27 cellular contexts compared by ENCODE assay signal in genomic region chr5:127515693-127516440, GRCh38. TPM values are rescaled to one million over a fixed set of nuclear protein-coding genes. Genes with fewer than 3 reads are reported as not detected.
DNase-seq lines count a peak whose midpoint lies in the region; ATAC-seq and TF ChIP-seq lines count a peak whose summit lies in the region.
"Had no signal": no experiment of that assay in that cellular context is flagged by ENCODE, and none has a peak within 500 bp of the region (broad histone marks: within the 10 kb centered on the region; RNA-seq: fewer than 3 reads in every experiment).

No MANE protein-coding gene starts in this region.

- H3K9me3 ChIP-seq in neural progenitor cell (ENCODE audit: low read depth): no peaks in the 10 kb centered on the region
- H3K9me3 ChIP-seq: ascending aorta, gastroesophageal sphincter, suprapubic skin, vagina had no signal

- H3K4me3 ChIP-seq in neural progenitor cell: no peak overlapping the region
- H3K4me3 ChIP-seq: ascending aorta, gastroesophageal sphincter, SK-N-MC, suprapubic skin, vagina had no signal

- H3K27ac ChIP-seq in neural progenitor cell: no peak overlapping the region
- H3K27ac ChIP-seq: ascending aorta, gastroesophageal sphincter, SK-N-MC, suprapubic skin, vagina had no signal

- H3K9me3 Mint-ChIP-seq in activated naive CD8-positive, alpha-beta T cell treated with anti-CD3 and anti-CD28 coated beads, Interleukin-2, amount 50 U/mL, for 24 hours: peaks cover 7% of the 10 kb centered on the region
- H3K9me3 Mint-ChIP-seq in activated naive CD8-positive, alpha-beta T cell treated with anti-CD3 and anti-CD28 coated beads for 36 hours: peaks cover 7% of the 10 kb centered on the region
- H3K9me3 Mint-ChIP-seq in activated B cell treated with CpG ODN at 0.5 μM for 24 hours (no peaks in the 10 kb centered on the region), type B pancreatic cell (no peaks in the 10 kb centered on the region), neural progenitor cell (peaks cover 4% of the 10 kb centered on the region)
- peaks cover under 1% of the 10 kb centered on the region for H3K9me3 Mint-ChIP-seq in stimulated activated effector memory CD8-positive, alpha-beta T cell treated with anti-CD3 and anti-CD28 coated beads, Interleukin-12 subunit alpha, Interleukin-12 subunit beta, amount 100 ng/mL, for 72 hours

- H3K4me3 Mint-ChIP-seq in activated naive CD8-positive, alpha-beta T cell treated with anti-CD3 and anti-CD28 coated beads, Interleukin-2, amount 50 U/mL, for 24 hours: no peak overlapping the region
- no peak overlapping the region for H3K4me3 Mint-ChIP-seq in activated naive CD8-positive, alpha-beta T cell treated with anti-CD3 and anti-CD28 coated beads for 36 hours
- H3K4me3 Mint-ChIP-seq in activated B cell treated with CpG ODN at 0.5 μM for 24 hours (peak overlapping the region; percentile 37), type B pancreatic cell (peak overlapping the region; percentile 63), neural progenitor cell (no peak overlapping the region)
- H3K4me3 Mint-ChIP-seq in stimulated activated effector memory CD8-positive, alpha-beta T cell treated with anti-CD3 and anti-CD28 coated beads, Interleukin-12 subunit alpha, Interleukin-12 subunit beta, amount 100 ng/mL, for 72 hours: no peak overlapping the region
- H3K4me3 Mint-ChIP-seq: activated CD8-positive, alpha-beta T cell treated with anti-CD3 and anti-CD28 coated beads for 36 hours; activated naive CD4-positive, alpha-beta T cell treated with anti-CD3 and anti-CD28 coated beads, Interleukin-2, amount 10 ng/mL, durations not matched to agents 7 days and 5 days; CD14-positive monocyte; T-helper 2 cell treated with Interferon-gamma antibody and Interleukin-4, amounts not matched to agents 5 μg/mL and 100 μg/mL, for 36 hours had no signal

- no peaks in the 10 kb centered on the region for H3K36me3 ChIP-seq in neural progenitor cell
- H3K36me3 ChIP-seq: ascending aorta, gastroesophageal sphincter, suprapubic skin, vagina had no signal

- DNase-seq in activated naive CD8-positive, alpha-beta T cell treated with anti-CD3 and anti-CD28 coated beads, Interleukin-2, amount 50 U/mL, for 24 hours: peak; percentile 3
- DNase-seq in activated naive CD8-positive, alpha-beta T cell treated with anti-CD3 and anti-CD28 coated beads for 36 hours: no peak
- DNase-seq in NCI-H2196 treated with DMSO at 0.1 percent for 48 hours (lab: John Stamatoyannopoulos, UW; ENCODE audit: unreplicated experiment) (peak; percentile 33), activated B cell treated with CpG ODN at 0.5 μM for 24 hours (no peak), type B pancreatic cell (ENCODE audit: extremely low spot score, unreplicated experiment) (no peak), neural progenitor cell (ENCODE audit: low spot score) (no peak), SK-N-DZ (ENCODE audit: low spot score) (no peak)
- no peak for DNase-seq in stimulated activated effector memory CD8-positive, alpha-beta T cell treated with anti-CD3 and anti-CD28 coated beads, Interleukin-12 subunit alpha, Interleukin-12 subunit beta, amount 100 ng/mL, for 72 hours (ENCODE audit: low spot score in 2 of 2)
- DNase-seq: ACHN; activated CD4-positive, CD25-positive, alpha-beta regulatory T cell; activated CD8-positive, alpha-beta T cell treated with anti-CD3 and anti-CD28 coated beads for 36 hours; activated naive CD4-positive, alpha-beta T cell treated with anti-CD3 and anti-CD28 coated beads, Interleukin-2, amount 10 ng/mL, durations not matched to agents 7 days and 5 days; activated T-cell treated with anti-CD3 and anti-CD28 coated beads, Interleukin-2, amount 50 U/mL, for 1 hour; cerebellar nuclear complex; DND-41; GOT3; kidney; MV-4-11; NCI-H187 treated with DMSO at 0.1 percent for 48 hours; NCI-H82 had no signal

- no peak overlapping the region for H3K27ac Mint-ChIP-seq in activated naive CD8-positive, alpha-beta T cell treated with anti-CD3 and anti-CD28 coated beads, Interleukin-2, amount 50 U/mL, for 24 hours
- no peak overlapping the region for H3K27ac Mint-ChIP-seq in activated naive CD8-positive, alpha-beta T cell treated with anti-CD3 and anti-CD28 coated beads for 36 hours
- no peak overlapping the region for H3K27ac Mint-ChIP-seq in activated B cell treated with CpG ODN at 0.5 μM for 24 hours
- no peak overlapping the region for H3K27ac Mint-ChIP-seq in type B pancreatic cell
- H3K27ac Mint-ChIP-seq in neural progenitor cell: no peak overlapping the region
- no peak overlapping the region for H3K27ac Mint-ChIP-seq in stimulated activated effector memory CD8-positive, alpha-beta T cell treated with anti-CD3 and anti-CD28 coated beads, Interleukin-12 subunit alpha, Interleukin-12 subunit beta, amount 100 ng/mL, for 72 hours
- H3K27ac Mint-ChIP-seq: activated CD8-positive, alpha-beta T cell treated with anti-CD3 and anti-CD28 coated beads for 36 hours; activated naive CD4-positive, alpha-beta T cell treated with anti-CD3 and anti-CD28 coated beads, Interleukin-2, amount 10 ng/mL, durations not matched to agents 7 days and 5 days; CD14-positive monocyte; T-helper 2 cell treated with Interferon-gamma antibody and Interleukin-4, amounts not matched to agents 5 μg/mL and 100 μg/mL, for 36 hours had no signal

- no peaks in the 10 kb centered on the region for H3K27me3 ChIP-seq in neural progenitor cell
- H3K27me3 ChIP-seq: ascending aorta, gastroesophageal sphincter, suprapubic skin, vagina had no signal

- CTCF ChIA-PET in activated B cell treated with CpG ODN at 0.5 μM for 24 hours (lab: Charles Lee): interaction anchor here (1.3 kb wide), 1 partner anchor 23 kb away, joined by 5 read pairs; no protein-coding TSS in a partner anchor

- no peak for TF ChIP-seq CTCF in activated B cell treated with CpG ODN at 0.5 μM for 24 hours (IDR thresholded peaks at IDR 0.05)
- TF ChIP-seq CTCF in type B pancreatic cell (conservative IDR thresholded peaks at IDR 0.05): no peak
- TF ChIP-seq CTCF in neural progenitor cell (IDR thresholded peaks at IDR 0.05): no peak

- H3K9ac ChIP-seq in neural progenitor cell: no peak overlapping the region

- peaks cover 21% of the 10 kb centered on the region for H3K36me3 Mint-ChIP-seq in activated naive CD8-positive, alpha-beta T cell treated with anti-CD3 and anti-CD28 coated beads, Interleukin-2, amount 50 U/mL, for 24 hours (ENCODE audit: low read depth)
- H3K36me3 Mint-ChIP-seq in activated naive CD8-positive, alpha-beta T cell treated with anti-CD3 and anti-CD28 coated beads for 36 hours: peaks cover 17% of the 10 kb centered on the region
- H3K36me3 Mint-ChIP-seq in activated B cell treated with CpG ODN at 0.5 μM for 24 hours (ENCODE audit: low read depth): peaks cover 14% of the 10 kb centered on the region
- H3K36me3 Mint-ChIP-seq in type B pancreatic cell: peaks cover 20% of the 10 kb centered on the region
- peaks cover 12% of the 10 kb centered on the region for H3K36me3 Mint-ChIP-seq in neural progenitor cell
- no peaks in the 10 kb centered on the region for H3K36me3 Mint-ChIP-seq in stimulated activated effector memory CD8-positive, alpha-beta T cell treated with anti-CD3 and anti-CD28 coated beads, Interleukin-12 subunit alpha, Interleukin-12 subunit beta, amount 100 ng/mL, for 72 hours

- intact Hi-C loops in activated B cell treated with CpG ODN at 0.5 μM for 24 hours (cut with micrococcal nuclease): loop anchor here (5.0 kb wide), 2 partner anchors 914 to 1576 kb away; partner anchors contain the start of genes ISOC1 and PHAX

- H3K27me3 Mint-ChIP-seq in activated naive CD8-positive, alpha-beta T cell treated with anti-CD3 and anti-CD28 coated beads, Interleukin-2, amount 50 U/mL, for 24 hours: peaks cover 12% of the 10 kb centered on the region
- peaks cover 13% of the 10 kb centered on the region for H3K27me3 Mint-ChIP-seq in activated naive CD8-positive, alpha-beta T cell treated with anti-CD3 and anti-CD28 coated beads for 36 hours
- peaks cover 15% of the 10 kb centered on the region for H3K27me3 Mint-ChIP-seq in activated B cell treated with CpG ODN at 0.5 μM for 24 hours
- peaks cover 6% of the 10 kb centered on the region for H3K27me3 Mint-ChIP-seq in type B pancreatic cell
- H3K27me3 Mint-ChIP-seq in neural progenitor cell (ENCODE audit: insufficient read depth, low read depth): peaks cover 2% of the 10 kb centered on the region

- no peak overlapping the region for H2AFZ ChIP-seq in neural progenitor cell (replicated peaks)

- H3K4me2 ChIP-seq in neural progenitor cell: no peak overlapping the region

- H3K79me2 ChIP-seq in neural progenitor cell (ENCODE audit: low read depth): peaks cover 33% of the 10 kb centered on the region

- ATAC-seq in activated naive CD8-positive, alpha-beta T cell treated with anti-CD3 and anti-CD28 coated beads, Interleukin-2, amount 50 U/mL, for 24 hours: no peak
- ATAC-seq in activated B cell treated with CpG ODN at 0.5 μM for 24 hours (ENCODE audit: low read depth): no peak
- ATAC-seq in stimulated activated effector memory CD8-positive, alpha-beta T cell treated with anti-CD3 and anti-CD28 coated beads, Interleukin-12 subunit alpha, Interleukin-12 subunit beta, amount 100 ng/mL, for 72 hours: no peak
- ATAC-seq: activated CD8-positive, alpha-beta T cell treated with anti-CD3 and anti-CD28 coated beads for 36 hours; gastroesophageal sphincter had no signal

- POLR2A ChIA-PET in activated B cell treated with CpG ODN at 0.5 μM for 24 hours (lab: Charles Lee): interaction anchor here (0.6 kb wide), 1 partner anchor 443 kb away, joined by 3 read pairs; no protein-coding TSS in a partner anchor

- H3K4me1 Mint-ChIP-seq in activated naive CD8-positive, alpha-beta T cell treated with anti-CD3 and anti-CD28 coated beads, Interleukin-2, amount 50 U/mL, for 24 hours: peaks cover 21% of the 10 kb centered on the region
- peaks cover 15% of the 10 kb centered on the region for H3K4me1 Mint-ChIP-seq in activated naive CD8-positive, alpha-beta T cell treated with anti-CD3 and anti-CD28 coated beads for 36 hours
- H3K4me1 Mint-ChIP-seq in activated B cell treated with CpG ODN at 0.5 μM for 24 hours: peaks cover 27% of the 10 kb centered on the region
- H3K4me1 Mint-ChIP-seq in type B pancreatic cell (ENCODE audit: unreplicated experiment): peaks cover 13% of the 10 kb centered on the region
- peaks cover 20% of the 10 kb centered on the region for H3K4me1 Mint-ChIP-seq in neural progenitor cell
- H3K4me1 Mint-ChIP-seq in stimulated activated effector memory CD8-positive, alpha-beta T cell treated with anti-CD3 and anti-CD28 coated beads, Interleukin-12 subunit alpha, Interleukin-12 subunit beta, amount 100 ng/mL, for 72 hours: peaks cover 10% of the 10 kb centered on the region

- peaks cover 16% of the 10 kb centered on the region for H3K4me1 ChIP-seq in neural progenitor cell

- H3F3A ChIP-seq in neural progenitor cell (ENCODE audit: low read depth): peaks cover 6% of the 10 kb centered on the region

- peaks cover 33% of the 10 kb centered on the region for H4K20me1 ChIP-seq in neural progenitor cell (ENCODE audit: low read depth)

RNA-seq across cellular contexts. Expression of gene PRRC1, which starts 1.6 kb away (rescaled TPM):
- total RNA-seq in activated naive CD8-positive, alpha-beta T cell treated with anti-CD3 and anti-CD28 coated beads for 36 hours: 10 to 100 TPM; 37.8 to 38.9 TPM
- 33.6 and 34.7 TPM in 2 replicates for total RNA-seq in activated B cell treated with CpG ODN at 0.5 μM for 24 hours
- 75.1 and 102 TPM in 2 replicates for total RNA-seq in type B pancreatic cell (ENCODE audit: low replicate concordance)
- 51.7 and 58.9 TPM in 2 replicates for total RNA-seq in neural progenitor cell (ENCODE audit: low replicate concordance)
- polyA plus RNA-seq in SK-N-DZ (2014; cell fraction: cytosol; rRNA removed): 31.9 and 32.3 TPM in 2 replicates
- polyA plus RNA-seq in SK-N-DZ (2014; cell fraction: nucleus; rRNA removed): 22.9 and 28.5 TPM in 2 replicates

Comparison
In these comparisons a context has a peak if more than half of its experiments do, and no peak if none do; other contexts are left out.
1. DNase-seq: peak in activated naive CD8-positive, alpha-beta T cell treated with anti-CD3 and anti-CD28 coated beads, Interleukin-2, amount 50 U/mL, for 24 hours (single experiment) and NCI-H2196 treated with DMSO at 0.1 percent for 48 hours (single experiment); none in activated naive CD8-positive, alpha-beta T cell treated with anti-CD3 and anti-CD28 coated beads for 36 hours (single experiment), activated B cell treated with CpG ODN at 0.5 μM for 24 hours (single experiment), type B pancreatic cell (single experiment), neural progenitor cell (single experiment), stimulated activated effector memory CD8-positive, alpha-beta T cell treated with anti-CD3 and anti-CD28 coated beads, Interleukin-12 subunit alpha, Interleukin-12 subunit beta, amount 100 ng/mL, for 72 hours (0 of 2) and SK-N-DZ (single experiment).
2. H3K4me3 Mint-ChIP-seq: peak in activated B cell treated with CpG ODN at 0.5 μM for 24 hours (single experiment) and type B pancreatic cell (single experiment); none in activated naive CD8-positive, alpha-beta T cell treated with anti-CD3 and anti-CD28 coated beads, Interleukin-2, amount 50 U/mL, for 24 hours (single experiment), activated naive CD8-positive, alpha-beta T cell treated with anti-CD3 and anti-CD28 coated beads for 36 hours (single experiment), neural progenitor cell (single experiment) and stimulated activated effector memory CD8-positive, alpha-beta T cell treated with anti-CD3 and anti-CD28 coated beads, Interleukin-12 subunit alpha, Interleukin-12 subunit beta, amount 100 ng/mL, for 72 hours (single experiment).